21 cellular contexts compared by ENCODE assay signal in the genomic region with DNA sequence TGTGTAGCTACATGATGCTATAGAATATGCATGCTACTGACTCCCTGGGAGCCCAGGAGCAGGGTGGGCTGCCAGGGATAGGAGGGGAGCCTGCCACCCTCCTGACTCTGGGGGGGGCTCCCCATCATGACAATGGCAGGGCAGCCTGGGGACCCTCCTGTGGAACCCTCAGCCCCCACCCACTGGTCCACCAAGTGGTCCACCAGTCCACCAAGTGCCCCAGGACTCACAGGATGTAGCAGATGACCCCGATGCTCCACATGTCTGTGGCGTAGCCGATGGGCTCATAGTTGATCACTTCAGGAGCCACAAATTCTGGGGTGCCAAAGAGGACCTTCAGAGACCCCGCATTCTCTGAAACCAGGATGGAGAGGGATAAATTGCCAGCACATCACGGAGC. TPM values are rescaled to one million over a fixed set of nuclear protein-coding genes. Genes with fewer than 3 reads are reported as not detected.
DNase-seq lines count a peak whose midpoint lies in the region; ATAC-seq, FAIRE-seq and TF ChIP-seq lines count a peak whose summit lies in the region.
"Had no signal": no experiment of that assay in that cellular context is flagged by ENCODE, and none has a peak within 500 bp of the region (broad histone marks: within the 10 kb centered on the region; RNA-seq: fewer than 3 reads in every experiment).

No MANE protein-coding gene starts in this region.

- no peak overlapping the region for H2BK5ac ChIP-seq in H1 (ENCODE audit: low read depth, low read length)

- no peak overlapping the region for H3K56ac ChIP-seq in H1 (replicated peaks; ENCODE audit: insufficient read length, low read depth, low read length)

- no peak overlapping the region for H4K5ac ChIP-seq in H1 (ENCODE audit: insufficient read length, low read depth, low read length)

- H3K9me3 ChIP-seq in H1 (ENCODE audit: insufficient read depth in 2 of 2, low read depth in 1 of 2, low read length in 1 of 2) (no peaks in the 10 kb centered on the region), muscle layer of colon (ENCODE audit: low read length) (no peaks in the 10 kb centered on the region), stomach smooth muscle (ENCODE audit: control insufficient read depth in 2 of 2, low read length in 2 of 2) (no peaks in the 10 kb centered on the region), uterus (no peaks in the 10 kb centered on the region), heart left ventricle (no peaks in the 10 kb centered on the region), osteoblast (ENCODE audit: low read depth, low read length) (no peaks in the 10 kb centered on the region)
- H3K9me3 ChIP-seq: A549, SJSA1 had no signal

- H3K4me1 ChIP-seq in H1 (replicated peaks in 1 of 4; ENCODE audit: control insufficient read depth in 3 of 4, insufficient read depth in 4 of 4, low read length in 3 of 4), result peaks cover 7 to 33% (median 14%) of the 10 kb centered on the region in 4 experiments
- H3K4me1 ChIP-seq in muscle layer of colon (ENCODE audit: insufficient read depth, low read length), result peaks cover 97% of the 10 kb centered on the region
- peaks cover 93% of the 10 kb centered on the region for H3K4me1 ChIP-seq in stomach smooth muscle (ENCODE audit: control insufficient read depth, insufficient read depth, low read length)
- no peaks in the 10 kb centered on the region for H3K4me1 ChIP-seq in uterus
- peaks cover 0 to 14% (median 0%) of the 10 kb centered on the region in 12 donors for H3K4me1 ChIP-seq in heart left ventricle
- H3K4me1 ChIP-seq in osteoblast (ENCODE audit: insufficient read depth, low read length), result peaks cover 18% of the 10 kb centered on the region

- FAIRE-seq in H1 (lab: Jason Lieb, UNC), result no peak
- FAIRE-seq: A549, GM18507 had no signal

- H2BK12ac ChIP-seq in H1 (ENCODE audit: low read depth, low read length), result no peak overlapping the region

- H2AK5ac ChIP-seq in H1 (ENCODE audit: low read depth, low read length), result no peak overlapping the region

- H3K9ac ChIP-seq in H1 (replicated peaks in 1 of 4; ENCODE audit: extremely low read depth in 1 of 4, low read depth in 3 of 4, low read length in 3 of 4) (no peak overlapping the region), muscle layer of colon (ENCODE audit: low read length) (peak overlapping the region; percentile 23), stomach smooth muscle (ENCODE audit: low read length in 2 of 2) (peak overlapping the region in 1 of 2 donors; percentile 36)

- TF ChIP-seq POLR2A in H1 (IDR thresholded peaks at IDR 0.05; ENCODE audit: control extremely low read depth in 1 of 2, low read depth in 2 of 2, low read length in 2 of 2), result no peak
- no peak for TF ChIP-seq POLR2A in uterus (IDR thresholded peaks at IDR 0.05)
- TF ChIP-seq POLR2A in heart left ventricle (IDR thresholded peaks at IDR 0.05), result no peak

- POLR2A ChIA-PET in H1 (lab: Charles Lee; ENCODE audit: partially characterized antibody), result no interaction called here

- TF ChIP-seq EP300 in H1 (IDR thresholded peaks at IDR 0.05; ENCODE audit: borderline replicate concordance in 1 of 2, low read depth in 2 of 2, low read length in 2 of 2), result no peak

- no peak overlapping the region for H3K4me3 ChIP-seq in H1 (ENCODE audit: extremely low read depth in 1 of 4, insufficient read depth in 2 of 4, low read depth in 3 of 4, low read length in 4 of 4)
- H3K4me3 ChIP-seq in muscle layer of colon (ENCODE audit: low read depth in 1 of 2, low read length in 2 of 2), result no peak overlapping the region
- no peak overlapping the region for H3K4me3 ChIP-seq in stomach smooth muscle (ENCODE audit: low read length in 2 of 2)
- no peak overlapping the region for H3K4me3 ChIP-seq in uterus
- no peak overlapping the region for H3K4me3 ChIP-seq in heart left ventricle
- H3K4me3 ChIP-seq in osteoblast (ENCODE audit: insufficient read depth, low read length), result no peak overlapping the region
- H3K4me3 ChIP-seq: A549, SJSA1 had no signal

- H2BK15ac ChIP-seq in H1 (ENCODE audit: low read length), result no peak overlapping the region

- H3K23me2 ChIP-seq in H1 (ENCODE audit: low read depth, low read length), result 0 out of 2 replicates have a peak, but pooled peaks cover 2% of the 10 kb centered on the region

- H4K91ac ChIP-seq in H1 (replicated peaks; ENCODE audit: insufficient read length, low read length), result no peak overlapping the region

- H3K79me2 ChIP-seq in H1 (ENCODE audit: control insufficient read depth in 1 of 2, insufficient read depth in 2 of 2, low read length in 2 of 2) (no peaks in the 10 kb centered on the region), osteoblast (ENCODE audit: insufficient read depth, low read length) (no peaks in the 10 kb centered on the region)

- no peak overlapping the region for H2BK120ac ChIP-seq in H1 (replicated peaks; ENCODE audit: low read depth, low read length)

- no peaks in the 10 kb centered on the region for H3K27me3 ChIP-seq in H1 (replicated peaks in 1 of 4; ENCODE audit: control insufficient read depth in 3 of 4, extremely low read depth in 1 of 4, insufficient read depth in 3 of 4, low read length in 3 of 4)
- H3K27me3 ChIP-seq in muscle layer of colon (ENCODE audit: control insufficient read depth in 1 of 2, insufficient read depth in 2 of 2, low read length in 2 of 2), result no peaks in the 10 kb centered on the region
- no peaks in the 10 kb centered on the region for H3K27me3 ChIP-seq in stomach smooth muscle (ENCODE audit: control insufficient read depth in 1 of 2, insufficient read depth in 2 of 2, low read length in 2 of 2)
- no peaks in the 10 kb centered on the region for H3K27me3 ChIP-seq in uterus
- no peaks in the 10 kb centered on the region for H3K27me3 ChIP-seq in heart left ventricle
- H3K27me3 ChIP-seq in osteoblast (ENCODE audit: insufficient read depth, low read length), result no peaks in the 10 kb centered on the region
- H3K27me3 ChIP-seq: SJSA1 had no signal

- intact Hi-C loops in uterus (cut with DNase I; ENCODE audit: low total_unique reads) (no loop called here), heart left ventricle (cut with DNase I) (no loop called here)

- no peak for TF ChIP-seq RAD21 in H1 (IDR thresholded peaks at IDR 0.05 in 1 of 2, conservative IDR thresholded peaks at IDR 0.05 in 1 of 2; ENCODE audit: low read depth in 2 of 2, low read length in 2 of 2)

- 0 out of 2 replicates have a peak overlapping the region, but pooled peaks have one; percentile 72 for H4K8ac ChIP-seq in H1 (ENCODE audit: extremely low read depth, insufficient read depth, low read length)

- ATAC-seq in HG02759 (IDR thresholded peaks at IDR 0.05; ENCODE audit: unreplicated experiment), result no peak
- no peak for ATAC-seq in heart left ventricle
- ATAC-seq: A549 had no signal

- H3K18ac ChIP-seq in H1 (ENCODE audit: extremely low read depth, low read length), result no peak overlapping the region

- TF ChIP-seq CTCF in H1 (IDR thresholded peaks at IDR 0.05; ENCODE audit: control extremely low read depth in 1 of 3, insufficient read depth in 1 of 3, low read depth in 1 of 3, low read length in 3 of 3), result no peak
- no peak for TF ChIP-seq CTCF in uterus (IDR thresholded peaks at IDR 0.05)
- TF ChIP-seq CTCF in heart left ventricle (IDR thresholded peaks at IDR 0.05), result no peak
- TF ChIP-seq CTCF in osteoblast (IDR thresholded peaks at IDR 0.05; ENCODE audit: extremely low read depth, low read depth, low read length), result no peak

- H3K23ac ChIP-seq in H1 (ENCODE audit: insufficient read length), result no peak overlapping the region

- no peak overlapping the region for H2BK20ac ChIP-seq in H1 (ENCODE audit: low read length)

- H3K79me1 ChIP-seq in H1 (ENCODE audit: low read depth, low read length), result no peaks in the 10 kb centered on the region

- H3K14ac ChIP-seq in H1 (ENCODE audit: insufficient read length), result no peak overlapping the region

- H3K27ac ChIP-seq in H1 (ENCODE audit: low read depth, low read length) (no peak overlapping the region; the same call in 1 of the 2 replicates), muscle layer of colon (ENCODE audit: low read depth, low read length) (peak overlapping the region; percentile 69), stomach smooth muscle (ENCODE audit: low read length) (peak overlapping the region; percentile 88), uterus (peak overlapping the region; percentile 52 to 82), heart left ventricle (peak overlapping the region in 1 of 12 donors; percentile 83), osteoblast (ENCODE audit: low read depth, low read length) (no peak overlapping the region)
- H3K27ac ChIP-seq: A549, SJSA1 had no signal

- DNase-seq in H1 (ENCODE audit: low read depth in 1 of 2, low spot score in 2 of 2) (no peak), uterus (no peak), heart left ventricle (no peak), osteoblast (ENCODE audit: insufficient read length, low spot score, missing footprints) (no peak)
- DNase-seq: C1 segment of cervical spinal cord; CD4-positive, alpha-beta memory T cell; COR-L47; DMS53; Karpas-422; NCI-H1105; NCI-H2029 treated with DMSO at 0.1 percent for 48 hours; NCI-H2227 treated with DMSO at 0.1 percent for 48 hours; NCI-H526 treated with DMSO at 0.1 percent for 48 hours; Right ventricle myocardium superior; RPMI8226 had no signal

- no peak overlapping the region for H2AFZ ChIP-seq in H1 (ENCODE audit: low read length)
- no peak overlapping the region for H2AFZ ChIP-seq in osteoblast (ENCODE audit: low read length)

- CTCF ChIA-PET in H1 (lab: Charles Lee; ENCODE audit: partially characterized antibody), result interaction anchor here (0.6 to 32.0 kb wide), 5 partner anchors 9 to 86 kb away, joined by 3 to 1463 read pairs (median 46); no protein-coding TSS in a partner anchor

- H4K20me1 ChIP-seq in H1 (replicated peaks in 1 of 2; ENCODE audit: control insufficient read depth in 1 of 2, insufficient read depth in 2 of 2, low read length in 2 of 2), result no peaks in the 10 kb centered on the region
- peaks cover 10% of the 10 kb centered on the region for H4K20me1 ChIP-seq in osteoblast (ENCODE audit: insufficient read depth, low read length)

- no peaks in the 10 kb centered on the region for H3K36me3 ChIP-seq in H1 (ENCODE audit: control insufficient read depth in 2 of 4, insufficient read depth in 4 of 4, low read length in 3 of 4)
- peaks cover 62% of the 10 kb centered on the region for H3K36me3 ChIP-seq in muscle layer of colon (ENCODE audit: insufficient read depth, low read length)
- peaks cover 49 to 67% of the 10 kb centered on the region in 2 donors for H3K36me3 ChIP-seq in stomach smooth muscle (ENCODE audit: control insufficient read depth in 2 of 2, insufficient read depth in 2 of 2, low read length in 2 of 2)
- H3K36me3 ChIP-seq in uterus, result no peaks in the 10 kb centered on the region
- peaks cover 0 to 8% (median 0%) of the 10 kb centered on the region in 9 donors for H3K36me3 ChIP-seq in heart left ventricle
- peaks cover 69% of the 10 kb centered on the region for H3K36me3 ChIP-seq in osteoblast (ENCODE audit: insufficient read depth, low read length)
- H3K36me3 ChIP-seq: SJSA1 had no signal

- WGBS in H1 (ENCODE audit: extremely low coverage in 1 of 2, insufficient coverage in 1 of 2, insufficient read length in 1 of 2, insufficient replicate concordance in 2 of 2, low coverage in 1 of 2, low lambda C conversion rate in 2 of 2, missing lambda C conversion rate in 1 of 2), 2 experiments, result 90% methylated on average over 5 of the region's 5 CpGs; no CpG with 5 or more reads in 1 of the 2 experiments
- 94 to 100% (median 97%) methylated on average over 2 to 5 of the region's 5 CpGs for WGBS in heart left ventricle, 4 donors

- H3K4ac ChIP-seq in H1 (replicated peaks; ENCODE audit: insufficient read length, low read depth, low read length), result no peak overlapping the region

- H3K4me2 ChIP-seq in H1 (ENCODE audit: insufficient read depth in 1 of 2, low read depth in 2 of 2, low read length in 2 of 2) (no peak overlapping the region), osteoblast (ENCODE audit: insufficient read depth, low read length) (no peak overlapping the region)
- H3K4me2 ChIP-seq: A549 had no signal

RNA-seq across cellular contexts. Expression of a gene that starts 53.0 kb away (rescaled TPM):
- 29.8 and 31.2 TPM in 2 replicates for total RNA-seq in H1 (2021; fragmentation: NEBNext Ultra II Directional; extraction: Animal tissue kit (Norgen Biotek cat#: 25700))
- polyA plus RNA-seq in H1 (2011; rRNA removed), result 12.7 and 24.9 TPM in 2 replicates
- 21.3 TPM for polyA plus RNA-seq in H1 (2011; cell fraction: cytosol; rRNA removed)
- polyA plus RNA-seq in H1 (2011; cell fraction: nucleus; rRNA removed), result 8.1 TPM
- 10.8 to 22.7 TPM (median 13.1 TPM) in 4 replicates for polyA plus RNA-seq in H1 (2012, experiment 1 of 2)
- polyA plus RNA-seq in H1 (2012, experiment 2 of 2), result 2.3 TPM
- polyA plus RNA-seq in H1 (2013, experiment 1 of 2), result 29.0 TPM
- 32.0 TPM for polyA plus RNA-seq in H1 (2013, experiment 2 of 2)
- polyA minus RNA-seq in H1 (2011; rRNA and poly(A)+ RNA removed), result 51.4 and 71.5 TPM in 2 replicates
- 19.5 TPM for polyA minus RNA-seq in H1 (2011; cell fraction: cytosol; rRNA and poly(A)+ RNA removed)
- polyA minus RNA-seq in H1 (2011; cell fraction: nucleus; rRNA and poly(A)+ RNA removed), result 14.9 TPM
- total RNA-seq in uterus, result 10 to 100 TPM; 21.5 to 38.0 (median 28.8) TPM
- total RNA-seq in heart left ventricle, result 10 to 100 TPM in 4 of 9 donors, 1 to 10 TPM in 5; 8.8 to 23.3 (median 9.7) TPM
- 10 to 100 TPM in 1 of 2 donors, 1 to 10 TPM in 1; 5.6 to 17.1 TPM for polyA plus RNA-seq in heart left ventricle
- total RNA-seq in osteoblast, result 22.7 and 27.5 TPM in 2 replicates

Comparison
In these comparisons a context has a peak if more than half of its experiments do, and no peak if none do; other contexts are left out.
1. H3K27ac ChIP-seq: peak in muscle layer of colon (single experiment), stomach smooth muscle (single experiment) and uterus (2 of 2); none in H1 (single experiment) and osteoblast (single experiment).